In genomic region chr6:56540232-56540631, GRCh38 we compare ENCODE assay signal across 9 cellular contexts.
DNase-seq lines count a peak whose midpoint lies in the region; ATAC-seq, FAIRE-seq and TF ChIP-seq lines count a peak whose summit lies in the region.
"Had no signal": no experiment of that assay in that cellular context is flagged by ENCODE, and none has a peak within 500 bp of the region (broad histone marks: within the 10 kb centered on the region; RNA-seq: fewer than 3 reads in every experiment).

No MANE protein-coding gene starts in this region.

- H3K4me3 ChIP-seq in BE2C (ENCODE audit: low read depth, low read length) (peak overlapping the region; percentile 74), dorsolateral prefrontal cortex (peak overlapping the region in 54 of 59 donors; percentile 5 to 80 (median 64)), pancreas (peak overlapping the region in 3 of 4 donors; percentile 33 to 55 (median 55))

- H3K27me3 ChIP-seq in BE2C (no peaks in the 10 kb centered on the region), dorsolateral prefrontal cortex (no peaks in the 10 kb centered on the region), pancreas (no peaks in the 10 kb centered on the region)

- WGBS in pancreas, 2 donors = 9 to 22% methylated on average over 5 of the region's 5 CpGs

- intact Hi-C loops in dorsolateral prefrontal cortex (cut with DNase I) (loop anchor here in 1 of 2 donors (5.0 kb wide), 1 partner anchor 33 kb away; no protein-coding TSS in a partner anchor), pancreas (cut with DNase I) (no loop called here), sciatic nerve (cut with DNase I) (no loop called here)

- ATAC-seq in pancreas (no peak), HG03354 (IDR thresholded peaks at IDR 0.05; ENCODE audit: poor library complexity, severe bottlenecking, unreplicated experiment) (no peak), sciatic nerve (no peak), HG02642 (IDR thresholded peaks at IDR 0.05; ENCODE audit: poor library complexity, unreplicated experiment) (no peak), HG02970 (IDR thresholded peaks at IDR 0.05; ENCODE audit: low FRiP score, unreplicated experiment) (no peak)

- DNase-seq in BE2C (no peak), NAMALWA (ENCODE audit: low spot score) (peak; percentile 38), dorsolateral prefrontal cortex (no peak), pancreas (no peak), sciatic nerve (ENCODE audit: low spot score) (no peak)
- DNase-seq: NCI-H1436 treated with DMSO at 0.1 percent for 48 hours had no signal

- peaks cover 7% of the 10 kb centered on the region; the same call in 1 of the 2 replicates for H3K4me1 ChIP-seq in BE2C
- H3K4me1 ChIP-seq in pancreas = peaks cover 6 to 29% (median 23%) of the 10 kb centered on the region in 3 donors

- TF ChIP-seq CTCF in BE2C (IDR thresholded peaks at IDR 0.05; ENCODE audit: low read depth, low read length) (no peak), dorsolateral prefrontal cortex (IDR thresholded peaks at IDR 0.05 in 54 of 56, conservative IDR thresholded peaks at IDR 0.05 in 2 of 56; ENCODE audit: low read depth in 1 of 56, partially characterized antibody in 56 of 56) (no peak), pancreas (IDR thresholded peaks at IDR 0.05) (no peak)

- H3K9me3 ChIP-seq in BE2C (no peaks in the 10 kb centered on the region), pancreas (no peaks in the 10 kb centered on the region)

- H3K27ac ChIP-seq in dorsolateral prefrontal cortex (peak overlapping the region in 55 of 59 donors; percentile 13 to 94 (median 85)), pancreas (peak overlapping the region; percentile 93 to 99 (median 96))

- peaks cover 9% of the 10 kb centered on the region for H3K36me3 ChIP-seq in BE2C
- peaks cover 0 to 1% (median 0%) of the 10 kb centered on the region in 3 donors for H3K36me3 ChIP-seq in pancreas

- no peak for FAIRE-seq in pancreas (lab: Jason Lieb, UNC)
